In the genomic region with DNA sequence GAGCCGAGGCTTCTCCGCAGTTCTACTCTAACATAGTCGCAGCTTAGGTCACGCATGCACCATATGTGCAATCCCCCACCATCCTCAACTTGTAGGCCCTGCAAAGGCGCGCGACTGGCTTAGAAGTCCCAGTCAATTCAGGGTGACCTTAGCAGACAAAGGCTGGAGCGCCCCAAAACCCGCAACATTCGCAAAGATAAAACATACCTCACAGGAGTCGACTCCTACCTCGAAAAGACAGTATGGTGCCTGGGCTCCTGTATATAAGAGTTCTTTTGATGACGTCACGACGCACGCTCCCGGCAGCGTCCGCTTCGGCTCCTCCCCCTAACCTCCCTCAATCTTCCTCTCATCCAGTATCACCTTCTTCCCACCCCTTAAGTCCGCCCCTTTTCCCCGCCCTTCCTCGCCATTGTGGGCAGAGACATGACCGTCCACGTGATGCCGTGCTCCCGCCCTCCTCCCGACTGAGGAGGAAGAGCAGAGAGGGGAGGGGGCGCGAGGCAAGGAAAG, we compare ENCODE assay signal across 8 cellular contexts. TPM values are rescaled to one million over a fixed set of nuclear protein-coding genes. Genes with fewer than 3 reads are reported as not detected.
DNase-seq lines count a peak whose midpoint lies in the region; TF ChIP-seq lines count a peak whose summit lies in the region.

Gene GAS5, minus strand, starts transcription at position 237 of the 513 bp plus-strand sequence.

- H3K9ac ChIP-seq in MM.1S (ENCODE audit: low read length) = peak within 1 kb of the TSS; percentile 83
- peak within 1 kb of the TSS; percentile 81 for H3K9ac ChIP-seq in neural progenitor cell

- TF ChIP-seq CTCF in MM.1S (IDR thresholded peaks at IDR 0.05; ENCODE audit: low read length) (no peak), foreskin fibroblast (IDR thresholded peaks at IDR 0.05; ENCODE audit: low read depth, low read length) (no peak), neural progenitor cell (IDR thresholded peaks at IDR 0.05) (no peak)

- H3K79me2 ChIP-seq in MM.1S (ENCODE audit: low read length) = peaks cover 38% of the 10 kb centered on the region
- H3K79me2 ChIP-seq in neural progenitor cell (ENCODE audit: low read depth) = peaks cover 77% of the 10 kb centered on the region

- no peaks in the 10 kb centered on the region for H3K9me3 ChIP-seq in MM.1S (replicated peaks; ENCODE audit: insufficient read depth, low read length)
- no peaks in the 10 kb centered on the region for H3K9me3 ChIP-seq in neural progenitor cell (ENCODE audit: low read depth)

- H3K4me3 ChIP-seq in H7 (ENCODE audit: insufficient read depth, low read depth, low read length) (peak within 1 kb of the TSS; percentile 97), MM.1S (ENCODE audit: low read length) (peak within 1 kb of the TSS; percentile 90), foreskin fibroblast (ENCODE audit: low read depth in 1 of 2, low read length in 2 of 2) (peak within 1 kb of the TSS; percentile 56 to 95), neural progenitor cell (peak within 1 kb of the TSS; percentile 83)

- DNase-seq in ELR (ENCODE audit: low read depth) = peak; percentile 100
- peak; percentile 92 for DNase-seq in H7
- DNase-seq in MM.1S = peak; percentile 100
- peak; percentile 100 for DNase-seq in SIG-M5 (lab: John Stamatoyannopoulos, UW)
- peak; percentile 92 to 97 (median 94) for DNase-seq in activated naive CD4-positive, alpha-beta T cell (lab: John Stamatoyannopoulos, UW)
- DNase-seq in foreskin fibroblast = peak; percentile 99 to 100
- peak; percentile 100 for DNase-seq in neural progenitor cell (ENCODE audit: low spot score)
- peak; percentile 99 for DNase-seq in stromal cell of bone marrow (ENCODE audit: low read depth)

- no peaks in the 10 kb centered on the region for H3K27me3 Mint-ChIP-seq in neural progenitor cell (ENCODE audit: insufficient read depth, low read depth)

- no peaks in the 10 kb centered on the region for H3K9me2 ChIP-seq in MM.1S (replicated peaks; ENCODE audit: insufficient read depth, low read length)

- H3K27me3 ChIP-seq in H7 (ENCODE audit: control insufficient read depth, insufficient read depth, low read length) (no peaks in the 10 kb centered on the region), MM.1S (replicated peaks; ENCODE audit: insufficient read depth, low read length) (no peaks in the 10 kb centered on the region), neural progenitor cell (no peaks in the 10 kb centered on the region)

- H3K4me2 ChIP-seq in MM.1S (ENCODE audit: low read depth, low read length) (peak within 1 kb of the TSS; percentile 77), neural progenitor cell (peak within 1 kb of the TSS; percentile 97)

- H4K20me1 ChIP-seq in MM.1S (ENCODE audit: insufficient read depth, low read length) (peaks cover 41% of the 10 kb centered on the region), neural progenitor cell (ENCODE audit: low read depth) (peaks cover 48% of the 10 kb centered on the region)

- peaks cover 59% of the 10 kb centered on the region for H3F3A ChIP-seq in MM.1S (ENCODE audit: insufficient read depth, low read length)
- H3F3A ChIP-seq in neural progenitor cell (ENCODE audit: low read depth) = peaks cover 59% of the 10 kb centered on the region

- H3K27ac Mint-ChIP-seq in neural progenitor cell = peak within 1 kb of the TSS; percentile 98

- peaks cover 32% of the 10 kb centered on the region for H3K36me3 ChIP-seq in H7 (replicated peaks; ENCODE audit: control insufficient read depth, insufficient read depth, low read length)
- H3K36me3 ChIP-seq in MM.1S (replicated peaks; ENCODE audit: insufficient read depth, low read length) = peaks cover 31% of the 10 kb centered on the region
- H3K36me3 ChIP-seq in neural progenitor cell = peaks cover 38% of the 10 kb centered on the region

- peak within 1 kb of the TSS; percentile 99 for H3K4me3 Mint-ChIP-seq in neural progenitor cell

- H3K27ac ChIP-seq in MM.1S (ENCODE audit: low read length) (peak within 1 kb of the TSS; percentile 86), neural progenitor cell (peak within 1 kb of the TSS; percentile 94)

- H2AFZ ChIP-seq in MM.1S (ENCODE audit: low read length) (peak within 1 kb of the TSS; percentile 97), neural progenitor cell (replicated peaks) (peak within 1 kb of the TSS; percentile 48)

- peaks cover 35% of the 10 kb centered on the region for H3K4me1 Mint-ChIP-seq in neural progenitor cell

- H3K4me1 ChIP-seq in MM.1S (ENCODE audit: low read length) (peaks cover 43% of the 10 kb centered on the region), neural progenitor cell (peaks cover 23% of the 10 kb centered on the region)

- peaks cover 39% of the 10 kb centered on the region for H3K36me3 Mint-ChIP-seq in neural progenitor cell

- no peaks in the 10 kb centered on the region for H3K9me3 Mint-ChIP-seq in neural progenitor cell

RNA-seq across cellular contexts. Expression of gene GAS5, which starts in this region (rescaled TPM):
- total RNA-seq in H7 (2014; rRNA removed; shearing (Covaris generic)) = 937 and 1,209 TPM in 2 replicates
- 585 and 950 TPM in 2 replicates for total RNA-seq in neural progenitor cell (ENCODE audit: low replicate concordance)

Comparison
In these comparisons a context has a peak if more than half of its experiments do, and no peak if none do; other contexts are left out.
1. Peak in every context shown above with its lines: DNase-seq, H3K4me3 ChIP-seq and H3K27ac ChIP-seq.